ENCODE assay signal across 9 cellular contexts in genomic region chr11:113475160-113475761, GRCh38. TPM values are rescaled to one million over a fixed set of nuclear protein-coding genes. Genes with fewer than 3 reads are reported as not detected.
DNase-seq lines count a peak whose midpoint lies in the region; ATAC-seq, FAIRE-seq and TF ChIP-seq lines count a peak whose summit lies in the region.
"Had no signal": no experiment of that assay in that cellular context is flagged by ENCODE, and none has a peak within 500 bp of the region (broad histone marks: within the 10 kb centered on the region; RNA-seq: fewer than 3 reads in every experiment).

DRD2 (minus strand) TSS chr11:113475398; CDS start chr11:113424651, 50,747 bp downstream.

- no peak for FAIRE-seq in frontal cortex (lab: Jason Lieb, UNC)

- H3K4me3 ChIP-seq in Panc1 (ENCODE audit: low read depth in 2 of 2, low read length in 2 of 2) = peak within 1 kb of the TSS; percentile 34 to 44
- no peak within 1 kb of the TSS for H3K4me3 ChIP-seq in parathyroid adenoma (ENCODE audit: low read depth, low read length)

- H3K9ac ChIP-seq in parathyroid adenoma = no peak within 1 kb of the TSS

- CTCF ChIA-PET in Panc1 (lab: Charles Lee) = no interaction called here

- no peaks in the 10 kb centered on the region for H3K9me3 ChIP-seq in Panc1 (ENCODE audit: control insufficient read depth, insufficient read depth, low read depth, low read length)
- no peaks in the 10 kb centered on the region for H3K9me3 ChIP-seq in parathyroid adenoma (ENCODE audit: control insufficient read depth, low read length)

- in situ Hi-C loops in Panc1 (cut with HindIII; ENCODE audit: low pct_unique_long_range_greater_than_20kb, low sequenced_read_pairs) = no loop called here

- ATAC-seq in Panc1 (peak; percentile 84), HG03342 (IDR thresholded peaks at IDR 0.05; ENCODE audit: unreplicated experiment) (no peak), GM18868 (IDR thresholded peaks at IDR 0.05; ENCODE audit: unreplicated experiment) (no peak)

- H3K4me1 ChIP-seq in Panc1 (ENCODE audit: control insufficient read depth, insufficient read depth, low read length) (no peaks in the 10 kb centered on the region; the same call in 1 of the 2 replicates), parathyroid adenoma (no peaks in the 10 kb centered on the region)

- H3K36me3 ChIP-seq in Panc1 (ENCODE audit: control insufficient read depth, insufficient read depth, low read length) = no peaks in the 10 kb centered on the region
- H3K36me3 ChIP-seq in parathyroid adenoma (ENCODE audit: control insufficient read depth, insufficient read depth, low read length) = no peaks in the 10 kb centered on the region

- intact Hi-C loops in Panc1 (cut with micrococcal nuclease; ENCODE audit: unreplicated experiment) = no loop called here

- DNase-seq in NCI-H2081 (lab: John Stamatoyannopoulos, UW) (peak; percentile 12 to 29), NCI-H2081 treated with DMSO at 0.1 percent for 48 hours (lab: John Stamatoyannopoulos, UW) (no peak), Panc1 (ENCODE audit: low read depth, low spot score) (no peak), frontal cortex (ENCODE audit: low spot score in 2 of 2) (peak; percentile 38 to 58), NOMO-1 (lab: John Stamatoyannopoulos, UW; ENCODE audit: unreplicated experiment in 2 of 2) (no peak)
- DNase-seq: SW 1271 had no signal

- no peak for TF ChIP-seq CTCF in Panc1 (IDR thresholded peaks at IDR 0.05)
- TF ChIP-seq CTCF in parathyroid adenoma (IDR thresholded peaks at IDR 0.05) = no peak

- H3K27me3 ChIP-seq in Panc1 (ENCODE audit: control insufficient read depth, insufficient read depth, low read length) (peaks cover 33% of the 10 kb centered on the region), parathyroid adenoma (ENCODE audit: control insufficient read depth, insufficient read depth, low read length) (no peaks in the 10 kb centered on the region)

- no peaks in the 10 kb centered on the region for H3K79me2 ChIP-seq in parathyroid adenoma

- POLR2A ChIA-PET in Panc1 (lab: Charles Lee) = no interaction called here

- H2AFZ ChIP-seq in parathyroid adenoma = peak within 1 kb of the TSS; percentile 80

- H3K4me2 ChIP-seq in parathyroid adenoma (ENCODE audit: low read length) = no peak within 1 kb of the TSS

- H3K27ac ChIP-seq in Panc1 (ENCODE audit: low read length) (no peak within 1 kb of the TSS), parathyroid adenoma (no peak within 1 kb of the TSS)

- no TSS peak for BruUV-seq in Panc1 (replicated peaks; lab: Mats Ljungman, UMichigan)

RNA-seq across cellular contexts. Expression of gene DRD2, which starts in this region (rescaled TPM):
- total RNA-seq in Panc1 (2021; ENCODE audit: unreplicated experiment) (5.3 TPM), frontal cortex (1.6 TPM)
- 11.5 TPM for polyA plus RNA-seq in Panc1 (2012; ENCODE audit: insufficient read length)

Comparison
In these comparisons a context has a peak if more than half of its experiments do, and no peak if none do; other contexts are left out.
1. DNase-seq: peak in NCI-H2081 (2 of 2) and frontal cortex (2 of 2); none in NCI-H2081 treated with DMSO at 0.1 percent for 48 hours (single experiment), Panc1 (single experiment) and NOMO-1 (0 of 2).